ENCODE assay signal across 15 cellular contexts in genomic region chr3:13785853-13786455, GRCh38.
"Had no signal": no experiment of that assay in that cellular context is flagged by ENCODE, and none has a peak within 500 bp of the region (broad histone marks: within the 10 kb centered on the region; RNA-seq: fewer than 3 reads in every experiment).

No MANE protein-coding gene starts in this region.

- H3K4me2 ChIP-seq: hepatocyte had no signal

- H3K27ac ChIP-seq: ascending aorta, hepatocyte, left lung, ovary, tibial nerve, vagina had no signal

- DNase-seq: activated CD4-positive, CD25-positive, alpha-beta regulatory T cell treated with anti-CD3 and anti-CD28 coated beads, Interleukin-2, amount 50 U/mL, for 72 hours; activated naive CD4-positive, alpha-beta T cell treated with anti-CD3 and anti-CD28 coated beads for 36 hours; activated naive CD8-positive, alpha-beta T cell treated with anti-CD3 and anti-CD28 coated beads, Interleukin-2, amount 50 U/mL, for 24 hours; kidney; left lung; mesenchymal stem cell; ovary had no signal

- H2AFZ ChIP-seq: hepatocyte had no signal

- H3K27ac Mint-ChIP-seq: activated naive CD4-positive, alpha-beta T cell treated with anti-CD3 and anti-CD28 coated beads for 36 hours; activated naive CD8-positive, alpha-beta T cell treated with anti-CD3 and anti-CD28 coated beads, Interleukin-2, amount 50 U/mL, for 24 hours; activated T-helper 17 cell treated with anti-CD3 and anti-CD28 coated beads, Interleukin-2, amount 50 U/mL, for 72 hours; natural killer cell treated with Interleukin-12 subunit alpha and Interleukin-12 subunit beta and Interleukin-15 and Interleukin-18, amount 100 ng/mL, for 72 hours; stimulated activated memory B cell treated with anti-CD40 and anti-IgM and Interleukin-4, amounts not matched to agents 10 μg/mL and 1 μg/mL and 100 μg/mL, for 72 hours had no signal

- H3K9me3 Mint-ChIP-seq: activated naive CD4-positive, alpha-beta T cell treated with anti-CD3 and anti-CD28 coated beads for 36 hours; activated naive CD8-positive, alpha-beta T cell treated with anti-CD3 and anti-CD28 coated beads, Interleukin-2, amount 50 U/mL, for 24 hours; activated T-helper 17 cell treated with anti-CD3 and anti-CD28 coated beads, Interleukin-2, amount 50 U/mL, for 72 hours; natural killer cell treated with Interleukin-12 subunit alpha and Interleukin-12 subunit beta and Interleukin-15 and Interleukin-18, amount 100 ng/mL, for 72 hours; stimulated activated memory B cell treated with anti-CD40 and anti-IgM and Interleukin-4, amounts not matched to agents 10 μg/mL and 1 μg/mL and 100 μg/mL, for 72 hours had no signal

- H3K4me3 ChIP-seq: ascending aorta, dorsolateral prefrontal cortex, hepatocyte, left lung, ovary, tibial nerve, vagina had no signal

- H3K36me3 ChIP-seq: ascending aorta, left lung, ovary, tibial nerve, vagina had no signal

- H3K4me1 Mint-ChIP-seq: activated T-helper 17 cell treated with anti-CD3 and anti-CD28 coated beads, Interleukin-2, amount 50 U/mL, for 72 hours had no signal

- H3K9me3 ChIP-seq: ascending aorta, left lung, ovary, tibial nerve, vagina had no signal

- ATAC-seq: activated naive CD8-positive, alpha-beta T cell treated with anti-CD3 and anti-CD28 coated beads, Interleukin-2, amount 50 U/mL, for 24 hours; activated T-helper 17 cell treated with anti-CD3 and anti-CD28 coated beads, Interleukin-2, amount 50 U/mL, for 72 hours; left lung; natural killer cell treated with Interleukin-12 subunit alpha and Interleukin-12 subunit beta and Interleukin-15 and Interleukin-18, amount 100 ng/mL, for 72 hours; stimulated activated memory B cell treated with anti-CD40 and anti-IgM and Interleukin-4, amounts not matched to agents 10 μg/mL and 1 μg/mL and 100 μg/mL, for 72 hours had no signal

- H3K27me3 ChIP-seq: ascending aorta, ovary, tibial nerve, vagina had no signal

- H3K79me2 ChIP-seq: hepatocyte had no signal

- H3K4me1 ChIP-seq: ascending aorta, left lung, vagina had no signal

- H3K4me3 Mint-ChIP-seq: activated naive CD4-positive, alpha-beta T cell treated with anti-CD3 and anti-CD28 coated beads for 36 hours; activated naive CD8-positive, alpha-beta T cell treated with anti-CD3 and anti-CD28 coated beads, Interleukin-2, amount 50 U/mL, for 24 hours; activated T-helper 17 cell treated with anti-CD3 and anti-CD28 coated beads, Interleukin-2, amount 50 U/mL, for 72 hours; natural killer cell treated with Interleukin-12 subunit alpha and Interleukin-12 subunit beta and Interleukin-15 and Interleukin-18, amount 100 ng/mL, for 72 hours; stimulated activated memory B cell treated with anti-CD40 and anti-IgM and Interleukin-4, amounts not matched to agents 10 μg/mL and 1 μg/mL and 100 μg/mL, for 72 hours had no signal

- H3K36me3 Mint-ChIP-seq: natural killer cell treated with Interleukin-12 subunit alpha and Interleukin-12 subunit beta and Interleukin-15 and Interleukin-18, amount 100 ng/mL, for 72 hours; stimulated activated memory B cell treated with anti-CD40 and anti-IgM and Interleukin-4, amounts not matched to agents 10 μg/mL and 1 μg/mL and 100 μg/mL, for 72 hours had no signal
